Comparison of ENCODE assay signal across 27 cellular contexts in genomic region chr7:38625866-38626265, GRCh38.
"Had no signal": no experiment of that assay in that cellular context is flagged by ENCODE, and none has a peak within 500 bp of the region (broad histone marks: within the 10 kb centered on the region; RNA-seq: fewer than 3 reads in every experiment).

No MANE protein-coding gene starts in this region.

- ATAC-seq: stimulated activated effector memory CD8-positive, alpha-beta T cell treated with anti-CD3 and anti-CD28 coated beads, Interleukin-12 subunit alpha, Interleukin-12 subunit beta, amount 100 ng/mL, for 72 hours; stimulated activated memory B cell treated with anti-CD40 and anti-IgM and Interleukin-4, amounts not matched to agents 10 μg/mL and 1 μg/mL and 100 μg/mL, for 72 hours; stimulated activated naive B cell treated with anti-CD40 and anti-IgM and Interleukin-4, amounts not matched to agents 10 μg/mL and 1 μg/mL and 100 μg/mL, for 72 hours; stimulated activated naive CD8-positive, alpha-beta T cell treated with anti-CD3 and anti-CD28 coated beads, Interleukin-15, amount 100 ng/mL, for 72 hours; stimulated activated naive CD8-positive, alpha-beta T cell treated with anti-CD3 and anti-CD28 coated beads, Interleukin-15, Interleukin-2, amounts not matched to agents 100 U/mL and 50 U/mL, for 24 hours; upper lobe of right lung had no signal

- H3K4me3 ChIP-seq: stomach, suprapubic skin, testis, thoracic aorta, thyroid gland, tibial artery, tibial nerve, transverse colon, upper lobe of left lung, upper lobe of right lung, uterus, vagina had no signal

- H3K36me3 ChIP-seq: stomach, suprapubic skin, thoracic aorta, thyroid gland, tibial artery, tibial nerve, transverse colon, upper lobe of left lung, upper lobe of right lung, uterus, vagina had no signal

- FAIRE-seq: urothelium cell line had no signal

- DNase-seq: stimulated activated CD4-positive, alpha-beta T cell treated with anti-CD3 and anti-CD28 coated beads, Interleukin-2, amount 100 ng/mL, for 48 hours; stimulated activated CD4-positive, alpha-beta T cell treated with anti-CD3 and anti-CD28 coated beads, Interleukin-4, amount 100 ng/mL, for 1 hour; stimulated activated CD4-positive, alpha-beta T cell treated with anti-CD3 and anti-CD28 coated beads, Interleukin-4, amount 100 ng/mL, for 24 hours; stimulated activated CD4-positive, alpha-beta T cell treated with anti-CD3 and anti-CD28 coated beads, Interleukin-4, amount 100 ng/mL, for 4 hours; stimulated activated CD8-positive, alpha-beta memory T cell treated with anti-CD3 and anti-CD28 coated beads, Interleukin-4, amount 100 ng/mL, for 48 hours; stimulated activated naive B cell treated with anti-CD40 and anti-IgM and Interleukin-4, amounts not matched to agents 10 μg/mL and 1 μg/mL and 100 μg/mL, for 72 hours; stimulated activated naive CD4-positive, alpha-beta T cell; stimulated activated naive CD4-positive, alpha-beta T cell treated with Interleukin-2 at 50 U/mL for 16 hours; stimulated activated naive CD8-positive, alpha-beta T cell treated with anti-CD3 and anti-CD28 coated beads, Interleukin-15, amount 100 ng/mL, for 72 hours; stimulated activated naive CD8-positive, alpha-beta T cell treated with anti-CD3 and anti-CD28 coated beads, Interleukin-15, Interleukin-2, amounts not matched to agents 100 U/mL and 50 U/mL, for 24 hours; stomach; substantia nigra; testis; thyroid gland; tibial artery; transverse colon; trophoblast cell; upper lobe of left lung; upper lobe of right lung; uterus had no signal

- H3K27ac ChIP-seq: stomach, suprapubic skin, testis, thoracic aorta, thyroid gland, tibial artery, tibial nerve, transverse colon, upper lobe of left lung, upper lobe of right lung, uterus, vagina had no signal

- H3K9me3 ChIP-seq: suprapubic skin, testis, thyroid gland, upper lobe of right lung, uterus, vagina had no signal

- H3K4me1 ChIP-seq: testis, thyroid gland, upper lobe of right lung, uterus had no signal

- H3K27me3 ChIP-seq: testis, thyroid gland, uterus, vagina had no signal
